ENCODE assay signal across 1 cellular context in genomic region chr12:53975019-53975815, GRCh38.
TF ChIP-seq lines count a peak whose summit lies in the region.

No MANE protein-coding gene starts in this region.

TF ChIP-seq in GM23338, 12 proteins besides CTCF, POLR2A, EP300 and RAD21 (continued from another document):
- no peak for TF ChIP-seq ZNF462 (CRISPR knock-in tag; IDR thresholded peaks at IDR 0.05)
